Comparison of ENCODE assay signal across 1 cellular context in genomic region chr18:12308386-12309100, GRCh38.
TF ChIP-seq lines count a peak whose summit lies in the region.

No MANE protein-coding gene starts in this region.

TF ChIP-seq in GM12878, 131 proteins besides CTCF, POLR2A, EP300 and RAD21 (continued from another document):
- TF ChIP-seq SREBF1 (IDR thresholded peaks at IDR 0.05; ENCODE audit: low read length): no peak
- no peak for TF ChIP-seq BMI1 (IDR thresholded peaks at IDR 0.05; ENCODE audit: borderline replicate concordance)
- TF ChIP-seq MEF2B (IDR thresholded peaks at IDR 0.05; ENCODE audit: partially characterized antibody, poor library complexity, severe bottlenecking): no peak
- no peak for TF ChIP-seq MXI1 (IDR thresholded peaks at IDR 0.05; ENCODE audit: low read depth, low read length)
- TF ChIP-seq POLR2AphosphoS5 (IDR thresholded peaks at IDR 0.05; ENCODE audit: low read length): no peak
- no peak for TF ChIP-seq FOXK2 (IDR thresholded peaks at IDR 0.05)
- TF ChIP-seq CREM (IDR thresholded peaks at IDR 0.05; ENCODE audit: low read depth): 0 out of 2 replicates have a peak, but pooled peaks have one; percentile 18
- TF ChIP-seq TCF3 (IDR thresholded peaks at IDR 0.05; ENCODE audit: borderline replicate concordance, insufficient read depth, low read depth, low read length): peak; percentile 62; the same call in 1 of the 2 replicates
- TF ChIP-seq NFXL1 (IDR thresholded peaks at IDR 0.05; ENCODE audit: borderline replicate concordance): no peak
- TF ChIP-seq E2F4 (IDR thresholded peaks at IDR 0.05; ENCODE audit: low read depth, low read length): peak; percentile 67; the same call in 1 of the 2 replicates
- TF ChIP-seq ZNF274 (IDR thresholded peaks at IDR 0.05; ENCODE audit: insufficient read depth, insufficient read length): no peak
- no peak for TF ChIP-seq FOXM1 (IDR thresholded peaks at IDR 0.05; ENCODE audit: low read depth, low read length)
- no peak for TF ChIP-seq ZBTB11 (CRISPR knock-in tag; IDR thresholded peaks at IDR 0.05)
- no peak for TF ChIP-seq CHD1 (IDR thresholded peaks at IDR 0.05; ENCODE audit: low read depth, low read length)
- no peak for TF ChIP-seq TARDBP (IDR thresholded peaks at IDR 0.05; ENCODE audit: borderline replicate concordance)
- TF ChIP-seq USF2 (IDR thresholded peaks at IDR 0.05; ENCODE audit: borderline replicate concordance, low read depth, low read length): no peak
- no peak for TF ChIP-seq CHD4 (IDR thresholded peaks at IDR 0.05)
- peak; percentile 15 to 56; a peak in 3 of 4 replicates for TF ChIP-seq IKZF2 (IDR thresholded peaks at IDR 0.05)
- no peak for TF ChIP-seq ZBTB40 (IDR thresholded peaks at IDR 0.05; ENCODE audit: borderline replicate concordance)
- peak; percentile 74 for TF ChIP-seq GATAD2B (conservative IDR thresholded peaks at IDR 0.05; ENCODE audit: low read depth)
- TF ChIP-seq PBX3 (IDR thresholded peaks at IDR 0.05; ENCODE audit: insufficient replicate concordance, low read depth, low read length): no peak
- no peak for TF ChIP-seq MEF2A (IDR thresholded peaks at IDR 0.05; ENCODE audit: insufficient read depth, low read depth, low read length)
- peak; percentile 43; the same call in 1 of the 2 replicates for TF ChIP-seq SPI1 (IDR thresholded peaks at IDR 0.05; ENCODE audit: borderline replicate concordance, insufficient read depth, low read depth, low read length)
- TF ChIP-seq NFIC (IDR thresholded peaks at IDR 0.05; ENCODE audit: low read depth, low read length): no peak
- TF ChIP-seq JUND (IDR thresholded peaks at IDR 0.05; ENCODE audit: low read depth, low read length): no peak; the same call in 1 of the 2 replicates
- TF ChIP-seq TBL1XR1 (IDR thresholded peaks at IDR 0.05; ENCODE audit: low read depth, low read length): no peak
- TF ChIP-seq HCFC1 (IDR thresholded peaks at IDR 0.05; ENCODE audit: low read length): no peak
- no peak for TF ChIP-seq CBX3 (IDR thresholded peaks at IDR 0.05; ENCODE audit: borderline replicate concordance, low read depth)
- 0 out of 2 replicates have a peak, but pooled peaks have one; percentile 8 for TF ChIP-seq NR2F1 (conservative IDR thresholded peaks at IDR 0.05)
- no peak for TF ChIP-seq CBX5 (IDR thresholded peaks at IDR 0.05; ENCODE audit: low read depth)
- no peak for TF ChIP-seq YY1 (IDR thresholded peaks at IDR 0.05; ENCODE audit: low read depth, low read length)
- no peak for TF ChIP-seq IRF3 (IDR thresholded peaks at IDR 0.05)
- TF ChIP-seq IKZF1 (conservative IDR thresholded peaks at IDR 0.05): peak; percentile 68
- TF ChIP-seq NBN (IDR thresholded peaks at IDR 0.05): no peak
- TF ChIP-seq CEBPB (IDR thresholded peaks at IDR 0.05; ENCODE audit: borderline replicate concordance in 1 of 2, low read depth in 2 of 2, low read length in 2 of 2): no peak
- no peak for TF ChIP-seq POU2F2 (IDR thresholded peaks at IDR 0.05; ENCODE audit: borderline replicate concordance, low read depth, low read length)
- peak; percentile 84 for TF ChIP-seq TCF12 (IDR thresholded peaks at IDR 0.05; ENCODE audit: low read depth, low read length)
- no peak for TF ChIP-seq ZNF207 (IDR thresholded peaks at IDR 0.05; ENCODE audit: borderline replicate concordance)
- TF ChIP-seq STAT1 (conservative IDR thresholded peaks at IDR 0.05): no peak
- TF ChIP-seq GABPA (IDR thresholded peaks at IDR 0.05; ENCODE audit: low read depth): no peak
- TF ChIP-seq EZH2 (IDR thresholded peaks at IDR 0.05; ENCODE audit: borderline replicate concordance, control insufficient read depth, low read depth, low read length): no peak
- no peak for TF ChIP-seq ESRRA (IDR thresholded peaks at IDR 0.05; ENCODE audit: low read length)
- no peak for TF ChIP-seq TCF7 (IDR thresholded peaks at IDR 0.05; ENCODE audit: borderline replicate concordance)
- TF ChIP-seq PAX8 (IDR thresholded peaks at IDR 0.05): no peak
- TF ChIP-seq SMAD5 (IDR thresholded peaks at IDR 0.05; ENCODE audit: low read depth): 0 out of 2 replicates have a peak, but pooled peaks have one; percentile 39
- no peak for TF ChIP-seq MYB (IDR thresholded peaks at IDR 0.05; ENCODE audit: borderline replicate concordance, low read depth, low read length)
- TF ChIP-seq NR2C1 (IDR thresholded peaks at IDR 0.05): no peak
- no peak for TF ChIP-seq CHD2 (IDR thresholded peaks at IDR 0.05; ENCODE audit: borderline replicate concordance, low read depth, low read length)
- 0 out of 2 replicates have a peak, but pooled peaks have one; percentile 30 for TF ChIP-seq IRF4 (IDR thresholded peaks at IDR 0.05; ENCODE audit: low read depth, low read length)
- no peak for TF ChIP-seq KDM1A (IDR thresholded peaks at IDR 0.05; ENCODE audit: borderline replicate concordance)
- TF ChIP-seq DPF2 (IDR thresholded peaks at IDR 0.05): 0 out of 2 replicates have a peak, but pooled peaks have one; percentile 40
- no peak for TF ChIP-seq ZBED1 (IDR thresholded peaks at IDR 0.05; ENCODE audit: borderline replicate concordance)
- no peak for TF ChIP-seq RUNX3 (IDR thresholded peaks at IDR 0.05; ENCODE audit: low read length)
